ENCODE assay signal across 8 cellular contexts in the genomic region with DNA sequence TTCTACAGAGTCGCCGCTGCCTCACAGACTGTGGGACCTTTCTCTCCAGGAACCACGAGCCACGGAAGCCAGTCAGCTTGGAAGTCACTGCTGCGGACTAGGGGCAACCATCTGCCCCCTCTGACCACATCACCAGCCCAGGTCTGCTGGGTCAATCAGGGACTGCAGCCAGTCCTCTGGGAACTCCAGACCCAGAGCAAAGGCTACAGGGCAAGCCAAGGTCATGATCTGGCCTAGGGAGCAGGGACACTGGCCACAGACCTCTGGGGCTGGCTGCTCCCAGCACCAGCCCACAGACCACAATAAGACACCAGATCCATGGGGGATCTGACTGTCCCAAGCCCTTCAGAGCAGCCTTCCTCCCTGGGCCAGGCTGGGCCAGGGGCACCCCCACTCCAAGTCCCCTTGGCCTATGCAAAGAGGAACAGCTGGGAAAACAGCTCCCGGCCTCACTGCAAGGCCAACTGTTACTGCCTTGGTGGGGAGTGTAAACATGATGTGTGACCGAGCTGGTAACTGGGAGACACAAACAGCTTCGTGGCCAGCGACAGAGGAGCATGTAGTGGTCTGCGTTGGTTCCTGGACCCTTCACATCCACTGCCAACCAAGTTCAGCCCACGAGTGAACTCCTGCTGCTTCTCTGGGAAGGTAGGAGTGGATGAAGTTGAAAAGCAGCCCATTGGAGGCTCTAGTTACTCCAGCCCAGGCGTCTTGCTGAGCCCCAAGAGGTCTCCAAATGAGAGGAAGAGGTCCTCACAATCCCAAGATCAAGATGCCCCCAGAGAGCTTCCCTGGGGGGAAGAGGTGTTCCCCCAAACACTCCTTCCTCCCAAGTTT. TPM values are rescaled to one million over a fixed set of nuclear protein-coding genes. Genes with fewer than 3 reads are reported as not detected.
A peak's percentile ranks its signal among the peaks of the same experiment; 100 is the strongest.
DNase-seq lines count a peak whose midpoint lies in the region; ATAC-seq and TF ChIP-seq lines count a peak whose summit lies in the region.

No MANE protein-coding gene starts in this region.

- peak overlapping the region; percentile 92 for H3K4me2 ChIP-seq in skeletal muscle satellite cell (ENCODE audit: low read length)

- H3K27me3 ChIP-seq in WERI-Rb-1 (ENCODE audit: insufficient read depth, low read depth, severe bottlenecking) = no peaks in the 10 kb centered on the region
- no peaks in the 10 kb centered on the region for H3K27me3 ChIP-seq in gastroesophageal sphincter
- H3K27me3 ChIP-seq in skeletal muscle satellite cell (ENCODE audit: control insufficient read depth, insufficient read depth, low read length) = no peaks in the 10 kb centered on the region

- H3K4me1 ChIP-seq in gastroesophageal sphincter (peaks cover 0 to 70% (median 56%) of the 10 kb centered on the region in 3 donors), skeletal muscle satellite cell (ENCODE audit: control insufficient read depth, insufficient read depth, low read length) (peaks cover 55% of the 10 kb centered on the region)

- WGBS in gastroesophageal sphincter (ENCODE audit: low coverage in 1 of 2), 2 donors = 19% methylated on average over 5 of the region's 12 CpGs; no CpG with 5 or more reads in 1 of the 2 donors

- H3K9ac ChIP-seq in skeletal muscle satellite cell (ENCODE audit: low read depth, low read length) = peak overlapping the region; percentile 90

- TF ChIP-seq EP300 in gastroesophageal sphincter (IDR thresholded peaks at IDR 0.05) = no peak

- H3K27ac ChIP-seq in WERI-Rb-1 = no peak overlapping the region; the same call in 1 of the 2 replicates
- peak overlapping the region in 3 of 4 donors; percentile 90 to 98 (median 97) for H3K27ac ChIP-seq in gastroesophageal sphincter

- H3K9me3 ChIP-seq in WERI-Rb-1 (ENCODE audit: severe bottlenecking) = no peaks in the 10 kb centered on the region
- H3K9me3 ChIP-seq in gastroesophageal sphincter = no peaks in the 10 kb centered on the region
- no peaks in the 10 kb centered on the region for H3K9me3 ChIP-seq in skeletal muscle satellite cell (replicated peaks; ENCODE audit: low read length)

- TF ChIP-seq CTCF in WERI-Rb-1 (IDR thresholded peaks at IDR 0.05; ENCODE audit: low read depth, low read length) = no peak
- no peak for TF ChIP-seq CTCF in gastroesophageal sphincter (IDR thresholded peaks at IDR 0.05)

- TF ChIP-seq POLR2A in GM19193 (IDR thresholded peaks at IDR 0.05; ENCODE audit: extremely low read depth, insufficient read depth, insufficient read length) (peak; percentile 4), gastroesophageal sphincter (IDR thresholded peaks at IDR 0.05) (no peak)

- ATAC-seq in gastroesophageal sphincter (no peak), HG03521 (IDR thresholded peaks at IDR 0.05; ENCODE audit: unreplicated experiment) (no peak), HG03280 (IDR thresholded peaks at IDR 0.05; ENCODE audit: unreplicated experiment) (no peak), HG03354 (IDR thresholded peaks at IDR 0.05; ENCODE audit: poor library complexity, severe bottlenecking, unreplicated experiment) (no peak), GM18909 (IDR thresholded peaks at IDR 0.05; ENCODE audit: poor library complexity, unreplicated experiment) (no peak)

- H3K4me3 ChIP-seq in WERI-Rb-1 (ENCODE audit: low read depth, low read length) (peak overlapping the region; percentile 82), gastroesophageal sphincter (peak overlapping the region; percentile 85 to 87), skeletal muscle satellite cell (ENCODE audit: low read length) (peak overlapping the region; percentile 86)

- no peak for DNase-seq in WERI-Rb-1

- H3K36me3 ChIP-seq in WERI-Rb-1 (peaks cover 9% of the 10 kb centered on the region), gastroesophageal sphincter (peaks cover 0 to 8% of the 10 kb centered on the region in 2 donors), skeletal muscle satellite cell (ENCODE audit: insufficient read depth, low read length) (peaks cover 6% of the 10 kb centered on the region)

RNA-seq across cellular contexts. Expression of a gene that starts 1.5 kb away (rescaled TPM):
- total RNA-seq in gastroesophageal sphincter = 10 to 100 TPM; 64.2 to 88.9 (median 72.8) TPM
- 87.4 and 101 TPM in 2 replicates for total RNA-seq in skeletal muscle satellite cell (2012; rRNA removed)

RNA-seq across cellular contexts. Expression of a gene that starts 57.1 kb away (rescaled TPM):
- under 1 TPM in 1 of 4 donors, not detected in 3; 0.13 TPM for total RNA-seq in gastroesophageal sphincter
- not detected in 2 replicates for total RNA-seq in skeletal muscle satellite cell (2012; rRNA removed)
